8 cellular contexts compared by ENCODE assay signal in the genomic region with DNA sequence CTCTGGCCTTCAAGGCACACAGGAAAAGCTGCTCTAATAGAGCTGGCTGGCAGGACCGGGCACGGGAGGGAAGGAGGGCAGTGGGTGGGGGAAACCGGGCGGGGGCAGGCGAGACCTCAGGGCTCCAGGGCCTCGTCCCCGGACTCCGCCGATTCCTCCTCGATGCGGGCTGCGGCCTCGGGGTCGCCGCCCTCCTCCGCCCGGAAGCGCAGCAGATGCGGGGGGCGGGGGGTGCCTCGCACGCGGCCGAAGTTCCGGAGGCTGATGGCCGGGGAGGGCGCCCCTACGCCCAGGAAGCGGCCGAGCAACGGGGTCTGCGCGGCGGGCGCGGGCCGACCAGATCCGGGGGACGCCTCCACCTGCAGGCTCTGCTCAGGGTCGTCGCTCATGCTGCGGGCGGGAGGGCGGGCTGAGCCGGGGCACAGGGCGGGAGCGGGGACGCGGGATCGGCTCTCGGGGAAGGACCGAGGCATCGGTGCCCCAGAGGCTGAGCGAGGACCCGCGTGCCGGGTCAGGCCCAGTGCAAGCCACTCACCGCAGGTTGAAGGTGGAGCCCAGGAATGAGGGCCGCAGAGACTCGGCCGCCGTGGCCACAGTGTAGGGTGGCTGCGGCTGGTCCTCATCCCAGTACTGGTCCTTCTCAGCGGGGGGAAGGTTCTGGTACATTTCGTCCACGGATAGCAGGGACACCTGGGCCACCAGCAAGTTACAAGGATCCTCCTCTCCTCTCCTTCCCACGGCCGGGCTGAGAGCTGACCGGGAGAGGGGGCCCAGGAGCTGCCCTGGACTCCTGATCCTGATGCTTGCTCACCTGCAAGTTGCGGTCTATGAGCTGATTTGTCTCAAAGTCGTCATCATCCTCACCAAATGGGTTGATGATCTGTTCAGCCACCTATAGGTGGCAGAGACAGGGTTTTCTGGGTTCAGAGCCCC.
A peak's percentile ranks its signal among the peaks of the same experiment; 100 is the strongest.
DNase-seq lines count a peak whose midpoint lies in the region; ATAC-seq and TF ChIP-seq lines count a peak whose summit lies in the region.

No MANE protein-coding gene starts in this region.

- peaks cover 4% of the 10 kb centered on the region; the same call in 1 of the 2 replicates for H3F3A ChIP-seq in OCI-LY1 (ENCODE audit: insufficient read depth, low read length)

- H3K27ac ChIP-seq in OCI-LY1 (ENCODE audit: low read depth, low read length, poor library complexity, severe bottlenecking) = peak overlapping the region; percentile 53
- H3K27ac ChIP-seq in muscle layer of duodenum (ENCODE audit: low read length) = no peak overlapping the region

- H3K79me2 ChIP-seq in OCI-LY1 (ENCODE audit: insufficient read depth, low read length) = no peaks in the 10 kb centered on the region

- H3K4me1 ChIP-seq in OCI-LY1 (ENCODE audit: insufficient read depth, low read length, severe bottlenecking) = peaks cover 37% of the 10 kb centered on the region
- H3K4me1 ChIP-seq in muscle layer of duodenum (ENCODE audit: control insufficient read depth in 1 of 2, insufficient read depth in 2 of 2, low read length in 2 of 2) = peaks cover 11 to 21% of the 10 kb centered on the region in 2 donors

- H4K20me1 ChIP-seq in OCI-LY1 (ENCODE audit: insufficient read depth, low read length) = no peaks in the 10 kb centered on the region

- H3K4me2 ChIP-seq in OCI-LY1 (ENCODE audit: low read length) = peak overlapping the region; percentile 74

- no peaks in the 10 kb centered on the region for H3K27me3 ChIP-seq in OCI-LY1 (ENCODE audit: insufficient read depth, low read length)
- no peaks in the 10 kb centered on the region for H3K27me3 ChIP-seq in muscle layer of duodenum (ENCODE audit: low read depth, low read length)

- TF ChIP-seq CTCF in OCI-LY1 (IDR thresholded peaks at IDR 0.05; ENCODE audit: low read length) = peak; percentile 48

- no peak for ATAC-seq in HG03439 (IDR thresholded peaks at IDR 0.05; ENCODE audit: unreplicated experiment)

- no peaks in the 10 kb centered on the region for H3K9me3 ChIP-seq in OCI-LY1 (ENCODE audit: low read length)
- H3K9me3 ChIP-seq in muscle layer of duodenum (ENCODE audit: control insufficient read depth in 1 of 2, low read length in 2 of 2) = no peaks in the 10 kb centered on the region

- H2AFZ ChIP-seq in OCI-LY1 (ENCODE audit: low read length) = no peak overlapping the region

- H3K4me3 ChIP-seq in OCI-LY1 (ENCODE audit: low read depth, low read length, poor library complexity, severe bottlenecking) = peak overlapping the region; percentile 53
- H3K4me3 ChIP-seq in muscle layer of duodenum (ENCODE audit: low read depth in 1 of 2, low read length in 2 of 2) = peak overlapping the region; percentile 52 to 55

- peaks cover 27% of the 10 kb centered on the region for H3K36me3 ChIP-seq in OCI-LY1 (ENCODE audit: insufficient read depth, low read length)
- peaks cover 0 to 20% of the 10 kb centered on the region in 2 donors for H3K36me3 ChIP-seq in muscle layer of duodenum (ENCODE audit: control insufficient read depth in 1 of 2, insufficient read depth in 2 of 2, low read length in 2 of 2)

- H3K9ac ChIP-seq in OCI-LY1 (ENCODE audit: low read length) = peak overlapping the region; percentile 69

- DNase-seq in GM03348 (ENCODE audit: low spot score) (peak; percentile 38), ecto neural progenitor cell (ENCODE audit: low spot score) (peak; percentile 76), foreskin melanocyte (no peak), NCI-H1105 treated with DMSO at 0.1 percent for 48 hours (lab: John Stamatoyannopoulos, UW) (no peak), NAMALWA (ENCODE audit: low spot score) (no peak)

- H3K9me2 ChIP-seq in OCI-LY1 (ENCODE audit: low read depth, low read length) = no peaks in the 10 kb centered on the region

Comparison
In these comparisons a context has a peak if more than half of its experiments do, and no peak if none do; other contexts are left out.
1. DNase-seq: peak in GM03348 (single experiment) and ecto neural progenitor cell (single experiment); none in foreskin melanocyte (single experiment), NCI-H1105 treated with DMSO at 0.1 percent for 48 hours (single experiment) and NAMALWA (single experiment).